In the genomic region with DNA sequence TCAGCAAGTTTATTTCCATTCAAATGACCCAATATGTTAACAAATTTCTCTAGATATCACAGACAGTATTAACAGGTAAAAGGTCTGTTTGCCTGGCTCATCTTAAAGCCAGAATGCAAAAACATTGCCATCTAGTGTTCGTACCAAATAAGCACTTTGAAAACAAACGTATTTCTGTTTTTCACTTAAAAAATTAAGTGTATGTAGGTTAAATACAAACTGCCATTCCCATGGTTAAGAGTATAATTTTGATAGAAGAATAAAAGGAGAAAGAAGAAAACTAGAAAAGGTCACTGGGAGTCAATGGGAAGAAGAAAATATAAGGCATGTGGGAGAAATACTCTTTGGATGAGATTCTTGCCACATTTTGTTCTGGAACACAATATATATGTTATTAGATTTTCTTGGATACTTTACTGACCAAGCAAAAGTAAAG, we compare ENCODE assay signal across 8 cellular contexts. TPM values are rescaled to one million over a fixed set of nuclear protein-coding genes. Genes with fewer than 3 reads are reported as not detected.
DNase-seq lines count a peak whose midpoint lies in the region; ATAC-seq and TF ChIP-seq lines count a peak whose summit lies in the region.

No MANE protein-coding gene starts in this region.

- peak; percentile 41 for ATAC-seq in foreskin keratinocyte

- H3K9me3 Mint-ChIP-seq in T-helper 2 cell treated with Interferon-gamma antibody and Interleukin-4, amounts not matched to agents 5 μg/mL and 100 μg/mL, for 36 hours, result no peaks in the 10 kb centered on the region
- H3K9me3 Mint-ChIP-seq in activated naive CD4-positive, alpha-beta T cell treated with anti-CD3 and anti-CD28 coated beads for 36 hours, result no peaks in the 10 kb centered on the region

- H3K4me3 Mint-ChIP-seq in T-helper 2 cell treated with Interferon-gamma antibody and Interleukin-4, amounts not matched to agents 5 μg/mL and 100 μg/mL, for 36 hours, result no peak overlapping the region
- H3K4me3 Mint-ChIP-seq in activated naive CD4-positive, alpha-beta T cell treated with anti-CD3 and anti-CD28 coated beads for 36 hours, result no peak overlapping the region

- H3K27ac ChIP-seq in foreskin keratinocyte, result no peak overlapping the region

- intact Hi-C loops in activated naive CD4-positive, alpha-beta T cell treated with anti-CD3 and anti-CD28 coated beads for 36 hours (cut with micrococcal nuclease), result loop anchor here (1.0 to 5.0 kb wide), 4 partner anchors 584 to 860 kb away; a partner anchor contains a TSS

- DNase-seq in DMS53 (lab: John Stamatoyannopoulos, UW), result peak; percentile 80
- peak; percentile 44 to 69 for DNase-seq in Kasumi-1 (lab: John Stamatoyannopoulos, UW)
- DNase-seq in SHP77 (lab: John Stamatoyannopoulos, UW), result peak; percentile 17 to 49
- peak in 1 of 2 donors; percentile 8 for DNase-seq in foreskin keratinocyte
- no peak for DNase-seq in T1000 (lab: John Stamatoyannopoulos, UW)
- no peak for DNase-seq in foreskin melanocyte
- DNase-seq in T-helper 2 cell treated with Interferon-gamma antibody and Interleukin-4, amounts not matched to agents 5 μg/mL and 100 μg/mL, for 36 hours (ENCODE audit: low spot score), result no peak
- no peak for DNase-seq in activated naive CD4-positive, alpha-beta T cell treated with anti-CD3 and anti-CD28 coated beads for 36 hours

- H3K4me1 Mint-ChIP-seq in T-helper 2 cell treated with Interferon-gamma antibody and Interleukin-4, amounts not matched to agents 5 μg/mL and 100 μg/mL, for 36 hours (ENCODE audit: low read depth), result no peaks in the 10 kb centered on the region
- no peaks in the 10 kb centered on the region for H3K4me1 Mint-ChIP-seq in activated naive CD4-positive, alpha-beta T cell treated with anti-CD3 and anti-CD28 coated beads for 36 hours (ENCODE audit: low read depth)

- peaks cover 9% of the 10 kb centered on the region for H3K36me3 Mint-ChIP-seq in T-helper 2 cell treated with Interferon-gamma antibody and Interleukin-4, amounts not matched to agents 5 μg/mL and 100 μg/mL, for 36 hours (ENCODE audit: low read depth)
- H3K36me3 Mint-ChIP-seq in activated naive CD4-positive, alpha-beta T cell treated with anti-CD3 and anti-CD28 coated beads for 36 hours (ENCODE audit: low read depth), result peaks cover 11% of the 10 kb centered on the region

- H3K27me3 ChIP-seq in foreskin keratinocyte, result no peaks in the 10 kb centered on the region

- CTCF ChIA-PET in activated naive CD4-positive, alpha-beta T cell treated with anti-CD3 and anti-CD28 coated beads for 36 hours (lab: Charles Lee), result no interaction called here

- no peaks in the 10 kb centered on the region for H3K4me1 ChIP-seq in foreskin keratinocyte

- no peaks in the 10 kb centered on the region for H3K27me3 Mint-ChIP-seq in T-helper 2 cell treated with Interferon-gamma antibody and Interleukin-4, amounts not matched to agents 5 μg/mL and 100 μg/mL, for 36 hours (ENCODE audit: low read depth)
- no peaks in the 10 kb centered on the region for H3K27me3 Mint-ChIP-seq in activated naive CD4-positive, alpha-beta T cell treated with anti-CD3 and anti-CD28 coated beads for 36 hours (ENCODE audit: low read depth)

- TF ChIP-seq CTCF in foreskin keratinocyte (conservative IDR thresholded peaks at IDR 0.05), result peak; percentile 71

- no peak overlapping the region for H3K27ac Mint-ChIP-seq in T-helper 2 cell treated with Interferon-gamma antibody and Interleukin-4, amounts not matched to agents 5 μg/mL and 100 μg/mL, for 36 hours
- H3K27ac Mint-ChIP-seq in activated naive CD4-positive, alpha-beta T cell treated with anti-CD3 and anti-CD28 coated beads for 36 hours, result no peak overlapping the region

RNA-seq across cellular contexts. Expression of a gene that starts 51.0 kb away (rescaled TPM):
- 19.5 and 23.0 TPM in 2 replicates for total RNA-seq in foreskin keratinocyte
- polyA plus RNA-seq in foreskin keratinocyte, result 17.8 and 19.9 TPM in 2 replicates
- total RNA-seq in activated naive CD4-positive, alpha-beta T cell treated with anti-CD3 and anti-CD28 coated beads for 36 hours, result 10 to 100 TPM; 19.9 to 21.2 TPM

Comparison
In these comparisons a context has a peak if more than half of its experiments do, and no peak if none do; other contexts are left out.
1. DNase-seq: peak in DMS53 (single experiment), Kasumi-1 (2 of 2) and SHP77 (2 of 2); none in T1000 (single experiment), foreskin melanocyte (single experiment), T-helper 2 cell treated with Interferon-gamma antibody and Interleukin-4, amounts not matched to agents 5 μg/mL and 100 μg/mL, for 36 hours (single experiment) and activated naive CD4-positive, alpha-beta T cell treated with anti-CD3 and anti-CD28 coated beads for 36 hours (single experiment).